8 cellular contexts compared by ENCODE assay signal in genomic region chr1:20787100-20787774, GRCh38. TPM values are rescaled to one million over a fixed set of nuclear protein-coding genes. Genes with fewer than 3 reads are reported as not detected.
DNase-seq lines count a peak whose midpoint lies in the region; ATAC-seq and TF ChIP-seq lines count a peak whose summit lies in the region.

HP1BP3 (minus strand) TSS chr1:20787307; CDS start chr1:20780440, 6,867 bp downstream.

- H3K27me3 ChIP-seq in adipocyte (replicated peaks; ENCODE audit: control insufficient read depth, insufficient read depth, low read length) (no peaks in the 10 kb centered on the region), heart left ventricle (no peaks in the 10 kb centered on the region)

- peaks cover 28% of the 10 kb centered on the region for H3K4me1 Mint-ChIP-seq in HFFc6 (ENCODE audit: low read depth)
- peaks cover 36 to 40% (median 40%) of the 10 kb centered on the region in 3 donors for H3K4me1 Mint-ChIP-seq in T-cell
- peaks cover 12% of the 10 kb centered on the region for H3K4me1 Mint-ChIP-seq in type B pancreatic cell (ENCODE audit: unreplicated experiment)

- peak within 1 kb of the TSS; percentile 93 for H3K4me3 Mint-ChIP-seq in HFFc6
- peak within 1 kb of the TSS; percentile 98 to 100 (median 99) for H3K4me3 Mint-ChIP-seq in T-cell
- peak within 1 kb of the TSS; percentile 100 for H3K4me3 Mint-ChIP-seq in type B pancreatic cell

- POLR2A ChIA-PET in T-cell (lab: Charles Lee) = interaction anchor here (0.6 to 0.8 kb wide), 2 partner anchors 11 to 422 kb away, joined by 3 to 6 read pairs; no protein-coding TSS in a partner anchor

- peaks cover 19% of the 10 kb centered on the region for H3K4me1 ChIP-seq in adipocyte (ENCODE audit: control insufficient read depth, insufficient read depth, low read length)
- peaks cover 3 to 42% (median 26%) of the 10 kb centered on the region in 12 donors for H3K4me1 ChIP-seq in heart left ventricle

- H3K27me3 Mint-ChIP-seq in HFFc6 (ENCODE audit: insufficient read depth) (peaks cover 14% of the 10 kb centered on the region), T-cell (no peaks in the 10 kb centered on the region), type B pancreatic cell (no peaks in the 10 kb centered on the region)

- H3K9ac ChIP-seq in adipocyte (ENCODE audit: low read length) = peak within 1 kb of the TSS; percentile 98

- H3K27ac Mint-ChIP-seq in HFFc6 (peak within 1 kb of the TSS; percentile 98), T-cell (peak within 1 kb of the TSS; percentile 96 to 98), type B pancreatic cell (peak within 1 kb of the TSS; percentile 98)

- no peaks in the 10 kb centered on the region for H3K9me3 ChIP-seq in adipocyte (ENCODE audit: control insufficient read depth, low read length)
- H3K9me3 ChIP-seq in heart left ventricle = no peaks in the 10 kb centered on the region

- H3K36me3 ChIP-seq in adipocyte (ENCODE audit: control insufficient read depth, insufficient read depth, low read length, severe bottlenecking) (no peaks in the 10 kb centered on the region), heart left ventricle (no peaks in the 10 kb centered on the region)

- intact Hi-C loops in heart left ventricle (cut with DNase I) = loop anchor here in 3 of 10 donors (2.0 to 10.0 kb wide), 4 partner anchors 90 to 408 kb away; partner anchors contain the start of gene EIF4G3 (in 1 of the 3)
- intact Hi-C loops in posterior vena cava (cut with DNase I) = loop anchor here in 1 of 2 donors (2.0 to 5.0 kb wide), 2 partner anchors 276 to 405 kb away; no protein-coding TSS in a partner anchor

- peaks cover 10% of the 10 kb centered on the region for H3K36me3 Mint-ChIP-seq in HFFc6 (ENCODE audit: low read depth)
- no peaks in the 10 kb centered on the region for H3K36me3 Mint-ChIP-seq in T-cell
- H3K36me3 Mint-ChIP-seq in type B pancreatic cell = no peaks in the 10 kb centered on the region

- DNase-seq in GM12864 (ENCODE audit: low read depth) (peak; percentile 33), HFFc6 (peak; percentile 32), NAMALWA (ENCODE audit: low spot score) (peak; percentile 79), T-cell (peak; percentile 69 to 90 (median 82)), adipocyte (ENCODE audit: low read depth) (peak; percentile 91), heart left ventricle (peak; percentile 78 to 90 (median 85)), posterior vena cava (ENCODE audit: low spot score) (peak; percentile 92), type B pancreatic cell (ENCODE audit: extremely low spot score, unreplicated experiment) (peak; percentile 87)

- CTCF ChIA-PET in T-cell (lab: Charles Lee) = interaction anchor here in 1 of 2 donors (0.6 to 2.1 kb wide), 5 partner anchors 54 to 1267 kb away, joined by 3 to 6 read pairs (median 5); no protein-coding TSS in a partner anchor

- H3K4me3 ChIP-seq in GM12864 (ENCODE audit: low read depth, low read length) = peak within 1 kb of the TSS; percentile 78
- peak within 1 kb of the TSS; percentile 90 for H3K4me3 ChIP-seq in adipocyte (ENCODE audit: low read length)
- H3K4me3 ChIP-seq in heart left ventricle = peak within 1 kb of the TSS; percentile 77 to 99 (median 95)

- H3K27ac ChIP-seq in heart left ventricle = peak within 1 kb of the TSS; percentile 84 to 100 (median 98)

- peak in 1 of 2 donors; percentile 34 for TF ChIP-seq POLR2A in heart left ventricle (IDR thresholded peaks at IDR 0.05)

- ATAC-seq in T-cell (replicated peaks in 1 of 4) = peak; percentile 64 to 78 (median 70)
- peak; percentile 9 to 84 (median 76) for ATAC-seq in heart left ventricle

- 0 to 1% (median 0%) methylated on average over 15 to 90 of the region's 90 CpGs for WGBS in heart left ventricle, 4 donors

- TF ChIP-seq CTCF in GM12864 (IDR thresholded peaks at IDR 0.05; ENCODE audit: low read depth, low read length, missing control alignments) (no peak), HFFc6 (IDR thresholded peaks at IDR 0.05) (no peak), heart left ventricle (IDR thresholded peaks at IDR 0.05) (peak in 1 of 12 donors; percentile 4), type B pancreatic cell (conservative IDR thresholded peaks at IDR 0.05) (no peak)

- H3K9me3 Mint-ChIP-seq in HFFc6 = no peaks in the 10 kb centered on the region
- H3K9me3 Mint-ChIP-seq in T-cell = no peaks in the 10 kb centered on the region
- H3K9me3 Mint-ChIP-seq in type B pancreatic cell = no peaks in the 10 kb centered on the region

RNA-seq across cellular contexts. Expression of gene HP1BP3, which starts in this region (rescaled TPM):
- 100 to 1,000 TPM; 171 to 207 (median 200) TPM for total RNA-seq in HFFc6 (2021; fragmentation: NEBNext Ultra II Directional; extraction: Animal tissue kit (Norgen Biotek cat#: 25700))
- total RNA-seq in T-cell (100 to 1,000 TPM; 248 to 279 (median 270) TPM), heart left ventricle (100 to 1,000 TPM in 7 of 9 donors, 10 to 100 TPM in 2; 90.1 to 152 (median 132) TPM), posterior vena cava (100 to 1,000 TPM; 149 to 164 TPM), type B pancreatic cell (ENCODE audit: low replicate concordance) (217 and 326 TPM in 2 replicates)
- polyA plus RNA-seq in heart left ventricle = 10 to 100 TPM; 37.9 to 94.6 TPM

Comparison
In these comparisons a context has a peak if more than half of its experiments do, and no peak if none do; other contexts are left out.
1. Peak in every context shown above with its lines: DNase-seq, ATAC-seq, H3K4me3 ChIP-seq and H3K27ac ChIP-seq.
2. DNase-seq: peak in every context shown above with its lines; median percentile 92 in posterior vena cava; 91 in adipocyte; 87 in type B pancreatic cell; 85 in heart left ventricle; 82 in T-cell; 79 in NAMALWA; 33 in GM12864; 32 in HFFc6.